25 cellular contexts compared by ENCODE assay signal in the genomic region with DNA sequence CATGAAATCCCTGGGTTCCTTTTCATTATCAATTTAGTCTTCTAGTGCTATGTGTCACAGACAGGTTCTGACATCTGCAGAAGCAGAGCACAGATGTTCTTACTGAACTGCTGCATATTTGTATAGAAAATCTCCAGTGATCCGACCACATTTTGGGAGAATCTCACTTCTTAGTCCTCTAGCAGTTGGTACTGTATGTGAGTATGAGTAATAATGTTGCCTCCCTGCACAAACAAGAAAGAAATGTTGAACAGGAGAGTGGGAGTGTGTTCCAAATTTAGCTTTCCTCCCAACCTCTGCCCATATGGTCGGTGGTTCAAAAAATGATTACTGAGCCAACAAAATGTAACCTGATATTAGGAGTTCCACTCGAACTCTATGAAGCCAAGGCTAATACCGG.
DNase-seq lines count a peak whose midpoint lies in the region; ATAC-seq, FAIRE-seq and TF ChIP-seq lines count a peak whose summit lies in the region.
"Had no signal": no experiment of that assay in that cellular context is flagged by ENCODE, and none has a peak within 500 bp of the region (broad histone marks: within the 10 kb centered on the region; RNA-seq: fewer than 3 reads in every experiment).

No MANE protein-coding gene starts in this region.

- ATAC-seq in HG02981 (IDR thresholded peaks at IDR 0.05; ENCODE audit: unreplicated experiment), result no peak
- ATAC-seq: activated naive CD4-positive, alpha-beta T cell treated with anti-CD3 and anti-CD28 coated beads, Interleukin-2, amount 50 U/mL, for 72 hours; activated T-helper 17 cell treated with anti-CD3 and anti-CD28 coated beads, Interleukin-2, amount 50 U/mL, for 72 hours; HCT116 had no signal

- H3K36me3 Mint-ChIP-seq in nephron progenitor cell (ENCODE audit: low read depth) (no peaks in the 10 kb centered on the region), immature natural killer cell (no peaks in the 10 kb centered on the region)
- H3K36me3 Mint-ChIP-seq: activated naive CD4-positive, alpha-beta T cell treated with anti-CD3 and anti-CD28 coated beads, Interleukin-2, amount 50 U/mL, for 72 hours; memory B cell had no signal

- peaks cover 23% of the 10 kb centered on the region for H3K4me1 Mint-ChIP-seq in nephron progenitor cell
- H3K4me1 Mint-ChIP-seq in immature natural killer cell, result no peaks in the 10 kb centered on the region
- H3K4me1 Mint-ChIP-seq: activated CD4-positive, alpha-beta T cell treated with anti-CD3 and anti-CD28 coated beads, Interleukin-2, amount 10 ng/mL, durations not matched to agents 7 days and 5 days; activated T-helper 17 cell treated with anti-CD3 and anti-CD28 coated beads, Interleukin-2, amount 50 U/mL, for 72 hours; memory B cell had no signal

- H3K4me3 ChIP-seq in bronchial epithelial cell (ENCODE audit: low read depth, low read length), result no peak overlapping the region
- H3K4me3 ChIP-seq: BLaER1, tibial artery had no signal

- no peaks in the 10 kb centered on the region for H3K27me3 ChIP-seq in bronchial epithelial cell (ENCODE audit: control insufficient read depth, insufficient read depth, low read length)
- H3K27me3 ChIP-seq: tibial artery had no signal

- TF ChIP-seq CTCF in bronchial epithelial cell (IDR thresholded peaks at IDR 0.05; ENCODE audit: insufficient read depth, low read length, severe bottlenecking) (no peak), nephron progenitor cell (IDR thresholded peaks at IDR 0.05) (no peak)

- peak; percentile 91 for DNase-seq in DMS 273 (lab: John Stamatoyannopoulos, UW; ENCODE audit: unreplicated experiment)
- peak; percentile 81 for DNase-seq in NCI-H1694 (lab: John Stamatoyannopoulos, UW)
- DNase-seq in bronchial epithelial cell (ENCODE audit: low read depth), result peak; percentile 45
- no peak for DNase-seq in nephron progenitor cell
- DNase-seq in UCSD-AML1 (lab: John Stamatoyannopoulos, UW; ENCODE audit: unreplicated experiment), result no peak
- DNase-seq in immature natural killer cell, result no peak
- DNase-seq: activated CD4-positive, alpha-beta T cell treated with anti-CD3 and anti-CD28 coated beads, Interleukin-2, amount 10 ng/mL, durations not matched to agents 7 days and 5 days; erythroblast; GDM1; KBM-7; NCI-H2029 treated with DMSO at 0.1 percent for 48 hours; occipital lobe; retina; RPMI8226; SK-N-SH; stimulated activated CD4-positive, alpha-beta T cell treated with anti-CD3 and anti-CD28 coated beads, Interleukin-4, amount 100 ng/mL, for 4 hours; T-helper 2 cell; tibial artery had no signal

- no peak overlapping the region for H3K4me3 Mint-ChIP-seq in nephron progenitor cell
- H3K4me3 Mint-ChIP-seq in immature natural killer cell, result no peak overlapping the region
- H3K4me3 Mint-ChIP-seq: activated CD4-positive, alpha-beta T cell treated with anti-CD3 and anti-CD28 coated beads, Interleukin-2, amount 10 ng/mL, durations not matched to agents 7 days and 5 days; activated T-helper 17 cell treated with anti-CD3 and anti-CD28 coated beads, Interleukin-2, amount 50 U/mL, for 72 hours; memory B cell; stimulated activated naive CD8-positive, alpha-beta T cell treated with anti-CD3 and anti-CD28 coated beads, Interleukin-15, Interleukin-2, amounts not matched to agents 100 ng/mL and 50 ng/mL, for 24 hours had no signal

- peak overlapping the region; percentile 10 for H3K27ac Mint-ChIP-seq in nephron progenitor cell
- H3K27ac Mint-ChIP-seq in immature natural killer cell, result no peak overlapping the region
- H3K27ac Mint-ChIP-seq: activated CD4-positive, alpha-beta T cell treated with anti-CD3 and anti-CD28 coated beads, Interleukin-2, amount 10 ng/mL, durations not matched to agents 7 days and 5 days; activated naive CD4-positive, alpha-beta T cell treated with anti-CD3 and anti-CD28 coated beads, Interleukin-2, amount 50 U/mL, for 72 hours; activated T-helper 17 cell treated with anti-CD3 and anti-CD28 coated beads, Interleukin-2, amount 50 U/mL, for 72 hours; memory B cell; stimulated activated naive CD8-positive, alpha-beta T cell treated with anti-CD3 and anti-CD28 coated beads, Interleukin-15, Interleukin-2, amounts not matched to agents 100 ng/mL and 50 ng/mL, for 24 hours had no signal

- H3K27me3 Mint-ChIP-seq in nephron progenitor cell (ENCODE audit: low read depth, poor library complexity) (no peaks in the 10 kb centered on the region), immature natural killer cell (ENCODE audit: low read depth in 3 of 3) (peaks cover 1 to 13% (median 6%) of the 10 kb centered on the region in 3 donors)
- H3K27me3 Mint-ChIP-seq: activated CD4-positive, alpha-beta T cell treated with anti-CD3 and anti-CD28 coated beads, Interleukin-2, amount 10 ng/mL, durations not matched to agents 7 days and 5 days; stimulated activated naive CD8-positive, alpha-beta T cell treated with anti-CD3 and anti-CD28 coated beads, Interleukin-15, Interleukin-2, amounts not matched to agents 100 ng/mL and 50 ng/mL, for 24 hours had no signal

- no peaks in the 10 kb centered on the region for H3K9me3 Mint-ChIP-seq in nephron progenitor cell
- no peaks in the 10 kb centered on the region for H3K9me3 Mint-ChIP-seq in immature natural killer cell
- H3K9me3 Mint-ChIP-seq: activated CD4-positive, alpha-beta T cell treated with anti-CD3 and anti-CD28 coated beads, Interleukin-2, amount 10 ng/mL, durations not matched to agents 7 days and 5 days; activated naive CD4-positive, alpha-beta T cell treated with anti-CD3 and anti-CD28 coated beads, Interleukin-2, amount 50 U/mL, for 72 hours; activated T-helper 17 cell treated with anti-CD3 and anti-CD28 coated beads, Interleukin-2, amount 50 U/mL, for 72 hours; memory B cell; stimulated activated naive CD8-positive, alpha-beta T cell treated with anti-CD3 and anti-CD28 coated beads, Interleukin-15, Interleukin-2, amounts not matched to agents 100 ng/mL and 50 ng/mL, for 24 hours had no signal

- peak; percentile 18 for FAIRE-seq in bronchial epithelial cell (lab: Jason Lieb, UNC)

- no peaks in the 10 kb centered on the region for H3K36me3 ChIP-seq in bronchial epithelial cell (ENCODE audit: control insufficient read depth, insufficient read depth, low read length)
- H3K36me3 ChIP-seq: BLaER1, tibial artery had no signal

Comparison
In these comparisons a context has a peak if more than half of its experiments do, and no peak if none do; other contexts are left out.
1. DNase-seq: peak in DMS 273 (single experiment), NCI-H1694 (single experiment) and bronchial epithelial cell (single experiment); none in nephron progenitor cell (single experiment), UCSD-AML1 (single experiment) and immature natural killer cell (0 of 3).